ENCODE assay signal across 32 cellular contexts in the genomic region with DNA sequence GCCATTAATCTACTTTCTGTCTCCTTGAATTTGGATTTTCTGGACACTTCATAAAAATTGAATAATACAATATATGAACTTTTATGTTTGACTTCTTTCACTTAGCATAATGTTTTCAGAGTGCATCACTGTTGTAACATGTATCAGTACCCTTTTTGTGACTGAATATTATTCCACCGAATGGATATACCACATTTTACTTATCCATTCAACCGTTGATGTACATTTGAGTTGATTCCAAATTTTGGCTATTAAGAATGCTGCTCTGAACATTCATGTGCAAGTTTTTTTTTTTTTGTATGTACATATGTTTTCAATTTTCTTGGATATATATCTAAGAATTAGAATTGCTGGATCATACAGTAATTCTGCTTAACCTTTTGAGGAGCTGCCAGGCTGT.
"Had no signal": no experiment of that assay in that cellular context is flagged by ENCODE, and none has a peak within 500 bp of the region (broad histone marks: within the 10 kb centered on the region; RNA-seq: fewer than 3 reads in every experiment).

No MANE protein-coding gene starts in this region.

- H3K27me3 ChIP-seq: ascending aorta, breast epithelium, cardiac muscle cell, colonic mucosa, gastroesophageal sphincter, heart right ventricle had no signal

- H3K4me1 ChIP-seq: ascending aorta, breast epithelium, colonic mucosa, gastroesophageal sphincter had no signal

- H3K4me3 Mint-ChIP-seq: activated B cell treated with CpG ODN at 0.5 μM for 24 hours; activated CD8-positive, alpha-beta T cell treated with anti-CD3 and anti-CD28 coated beads for 36 hours; activated naive CD4-positive, alpha-beta T cell treated with anti-CD3 and anti-CD28 coated beads, Interleukin-2, amount 10 ng/mL, durations not matched to agents 7 days and 5 days; activated naive CD8-positive, alpha-beta T cell treated with anti-CD3 and anti-CD28 coated beads, Interleukin-2, amount 10 ng/mL, durations not matched to agents 7 days and 5 days; activated T-cell treated with anti-CD3 and anti-CD28 coated beads, Interleukin-2, amount 50 U/mL, for 4 hours; brain; T-cell; T-helper 1 cell treated with Interleukin-12 subunit alpha and Interleukin-12 subunit beta and Interleukin-4 antibody, amounts not matched to agents 30 μg/mL and 1 μg/mL, for 36 hours; T-helper 2 cell treated with Interferon-gamma antibody and Interleukin-4, amounts not matched to agents 5 μg/mL and 100 μg/mL, for 36 hours had no signal

- ATAC-seq: activated CD4-positive, CD25-positive, alpha-beta regulatory T cell treated with anti-CD3 and anti-CD28 coated beads, Interleukin-2, amount 50 U/mL, for 24 hours; activated CD8-positive, alpha-beta T cell treated with anti-CD3 and anti-CD28 coated beads for 36 hours; activated naive CD4-positive, alpha-beta T cell treated with anti-CD3 and anti-CD28 coated beads, Interleukin-2, amount 50 U/mL, for 72 hours; activated T-cell treated with anti-CD3 and anti-CD28 coated beads, Interleukin-2, amount 50 U/mL, for 4 hours; esophagus mucosa; gastroesophageal sphincter; heart right ventricle; T-cell had no signal

- H3K9me3 ChIP-seq: ascending aorta, breast epithelium, colonic mucosa had no signal

- H3K36me3 ChIP-seq: colonic mucosa had no signal

- H3K4me1 Mint-ChIP-seq: activated B cell treated with CpG ODN at 0.5 μM for 24 hours; activated naive CD4-positive, alpha-beta T cell treated with anti-CD3 and anti-CD28 coated beads, Interleukin-2, amount 10 ng/mL, durations not matched to agents 7 days and 5 days; activated naive CD8-positive, alpha-beta T cell treated with anti-CD3 and anti-CD28 coated beads, Interleukin-2, amount 10 ng/mL, durations not matched to agents 7 days and 5 days; brain; T-cell had no signal

- H3K27ac Mint-ChIP-seq: activated B cell treated with CpG ODN at 0.5 μM for 24 hours; activated CD8-positive, alpha-beta T cell treated with anti-CD3 and anti-CD28 coated beads for 36 hours; activated naive CD4-positive, alpha-beta T cell treated with anti-CD3 and anti-CD28 coated beads, Interleukin-2, amount 10 ng/mL, durations not matched to agents 7 days and 5 days; activated naive CD4-positive, alpha-beta T cell treated with anti-CD3 and anti-CD28 coated beads, Interleukin-2, amount 50 U/mL, for 72 hours; activated naive CD8-positive, alpha-beta T cell treated with anti-CD3 and anti-CD28 coated beads, Interleukin-2, amount 10 ng/mL, durations not matched to agents 7 days and 5 days; activated T-helper 2 cell treated with anti-CD3 and anti-CD28 coated beads, Interferon-gamma antibody, Interleukin-2, Interleukin-4, amounts not matched to agents 10 μg/mL and 5 μg/mL and 100 μg/mL, durations not matched to agents 14 hours and 24 hours and 36 hours; brain; T-cell; T-helper 1 cell treated with Interleukin-12 subunit alpha and Interleukin-12 subunit beta and Interleukin-4 antibody, amounts not matched to agents 30 μg/mL and 1 μg/mL, for 36 hours; T-helper 2 cell treated with Interferon-gamma antibody and Interleukin-4, amounts not matched to agents 5 μg/mL and 100 μg/mL, for 36 hours had no signal

- H3K27ac ChIP-seq: ascending aorta, breast epithelium, cardiac muscle cell, colonic mucosa, gastroesophageal sphincter, heart right ventricle, WERI-Rb-1 had no signal

- FAIRE-seq: endometrium had no signal

- DNase-seq: activated B cell treated with CpG ODN at 0.5 μM for 24 hours; activated CD4-positive, alpha-beta T cell treated with anti-CD3 and anti-CD28 coated beads for 48 hours; activated CD4-positive, alpha-beta T cell treated with anti-CD3 and anti-CD28 coated beads, Interleukin-2, amount 50 U/mL, for 1 hour; activated CD4-positive, alpha-beta T cell treated with anti-CD3 and anti-CD28 coated beads, Interleukin-2, amount 50 U/mL, for 48 hours; activated CD8-positive, alpha-beta memory T cell treated with anti-CD3 and anti-CD28 coated beads for 24 hours; activated CD8-positive, alpha-beta T cell treated with anti-CD3 and anti-CD28 coated beads for 36 hours; activated effector memory CD4-positive, alpha-beta T cell treated with anti-CD3 and anti-CD28 coated beads, Interleukin-2, amount 50 U/mL, for 16 hours; activated naive CD4-positive, alpha-beta T cell; activated naive CD4-positive, alpha-beta T cell treated with anti-CD3 and anti-CD28 coated beads, Interleukin-2, amount 10 ng/mL, durations not matched to agents 7 days and 5 days; activated naive CD8-positive, alpha-beta T cell treated with anti-CD3 and anti-CD28 coated beads, Interleukin-2, amount 10 ng/mL, durations not matched to agents 7 days and 5 days; activated T-cell treated with anti-CD3 and anti-CD28 coated beads, Interleukin-2, amount 50 U/mL, for 4 hours; central memory CD4-positive, alpha-beta T cell; cerebellar nuclear complex; colonic mucosa; effector CD8-positive, alpha-beta T cell; foreskin melanocyte; heart right ventricle; T-cell; T1000; WERI-Rb-1 had no signal

- H3K27me3 Mint-ChIP-seq: activated B cell treated with CpG ODN at 0.5 μM for 24 hours; activated CD8-positive, alpha-beta T cell treated with anti-CD3 and anti-CD28 coated beads for 36 hours; activated naive CD4-positive, alpha-beta T cell treated with anti-CD3 and anti-CD28 coated beads, Interleukin-2, amount 10 ng/mL, durations not matched to agents 7 days and 5 days; activated naive CD8-positive, alpha-beta T cell treated with anti-CD3 and anti-CD28 coated beads, Interleukin-2, amount 10 ng/mL, durations not matched to agents 7 days and 5 days; brain; T-cell had no signal

- H3K4me3 ChIP-seq: ascending aorta, breast epithelium, cardiac muscle cell, colonic mucosa, gastroesophageal sphincter, heart right ventricle had no signal
